8 cellular contexts compared by ENCODE assay signal in the genomic region with DNA sequence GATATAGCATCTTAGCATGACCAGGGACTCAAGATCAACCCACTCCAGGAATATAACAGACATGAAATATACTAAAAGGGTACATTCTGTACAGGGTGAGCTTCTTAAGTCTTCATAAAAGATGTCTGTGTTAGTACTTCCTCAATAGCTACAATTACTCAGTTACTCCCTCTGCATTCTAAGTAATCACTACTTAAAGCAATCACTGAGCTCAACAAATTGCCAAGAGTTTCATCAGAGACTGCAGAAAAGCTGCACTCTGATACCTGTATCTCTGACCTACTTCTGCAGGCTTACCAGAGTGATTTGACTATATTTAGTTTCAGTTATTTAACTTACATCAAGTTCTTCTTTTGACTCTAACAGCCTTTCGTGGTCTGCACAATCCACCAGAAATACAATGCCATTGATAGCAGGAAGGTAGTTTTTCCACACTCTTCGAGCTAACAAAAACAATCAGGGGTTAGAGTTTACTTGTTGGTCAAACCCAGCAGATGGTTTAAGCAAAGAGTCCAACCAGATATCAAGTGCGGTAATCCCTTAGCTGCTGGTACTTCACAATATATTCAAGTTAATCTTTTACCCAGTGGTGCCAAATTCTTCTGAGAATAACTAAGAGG. TPM values are rescaled to one million over a fixed set of nuclear protein-coding genes. Genes with fewer than 3 reads are reported as not detected.
DNase-seq lines count a peak whose midpoint lies in the region; ATAC-seq and TF ChIP-seq lines count a peak whose summit lies in the region.

No MANE protein-coding gene starts in this region.

- 80% methylated on average over 3 of the region's 3 CpGs for WGBS in thymus

- H3K4me1 Mint-ChIP-seq in activated naive CD8-positive, alpha-beta T cell treated with anti-CD3 and anti-CD28 coated beads, Interleukin-2, amount 50 U/mL, for 24 hours, result peaks cover 27% of the 10 kb centered on the region

- H3K36me3 Mint-ChIP-seq in activated naive CD8-positive, alpha-beta T cell treated with anti-CD3 and anti-CD28 coated beads, Interleukin-2, amount 50 U/mL, for 24 hours (ENCODE audit: low read depth), result peaks cover 50% of the 10 kb centered on the region

- H3K36me3 ChIP-seq in thymus (ENCODE audit: control insufficient read depth, insufficient read depth) (peaks cover 24% of the 10 kb centered on the region), A673 (ENCODE audit: insufficient read depth, low read length, poor library complexity, severe bottlenecking) (peaks cover 43% of the 10 kb centered on the region)

- peak overlapping the region; percentile 9 for H3K27ac Mint-ChIP-seq in activated naive CD8-positive, alpha-beta T cell treated with anti-CD3 and anti-CD28 coated beads, Interleukin-2, amount 50 U/mL, for 24 hours

- DNase-seq in left ventricle myocardium superior (no peak), cardiac septum (ENCODE audit: low spot score) (no peak), A673 (ENCODE audit: low spot score) (no peak), GDM1 (lab: John Stamatoyannopoulos, UW) (no peak), mesenteric fat pad (ENCODE audit: low spot score) (no peak)
- DNase-seq in activated naive CD8-positive, alpha-beta T cell treated with anti-CD3 and anti-CD28 coated beads, Interleukin-2, amount 50 U/mL, for 24 hours, result no peak

- H3K27me3 ChIP-seq in thymus (ENCODE audit: control insufficient read depth, insufficient read depth) (no peaks in the 10 kb centered on the region), A673 (replicated peaks; ENCODE audit: insufficient read depth, low read depth, low read length, poor library complexity) (no peaks in the 10 kb centered on the region)

- no peak overlapping the region for H3K4me3 ChIP-seq in thymus (ENCODE audit: low read length)
- no peak overlapping the region for H3K4me3 ChIP-seq in A673 (ENCODE audit: low read depth, low read length, poor library complexity, severe bottlenecking)

- BruUV-seq in A673 (replicated peaks; lab: Mats Ljungman, UMichigan), result no TSS peak

- POLR2A ChIA-PET in A673 (lab: Charles Lee; ENCODE audit: low non-redundant PET), result no interaction called here

- intact Hi-C loops in left ventricle myocardium superior (cut with micrococcal nuclease), result no loop called here
- intact Hi-C loops in cardiac septum (cut with DNase I), result no loop called here
- intact Hi-C loops in A673 (cut with micrococcal nuclease; ENCODE audit: unreplicated experiment), result no loop called here

- no peak for TF ChIP-seq CTCF in A673 (conservative IDR thresholded peaks at IDR 0.05; ENCODE audit: low read depth, low read length)

- ATAC-seq in left ventricle myocardium superior (peak; percentile 56), HG03135 (IDR thresholded peaks at IDR 0.05; ENCODE audit: unreplicated experiment) (peak; percentile 40)
- peak; percentile 15 for ATAC-seq in activated naive CD8-positive, alpha-beta T cell treated with anti-CD3 and anti-CD28 coated beads, Interleukin-2, amount 50 U/mL, for 24 hours

- CTCF ChIA-PET in A673 (lab: Charles Lee), result interaction anchor here (0.6 kb wide), 1 partner anchor 22 kb away, joined by 3 read pairs; no protein-coding TSS in a partner anchor

- H3K27ac ChIP-seq in thymus (ENCODE audit: low read depth), result peak overlapping the region; percentile 25
- no peak overlapping the region for H3K27ac ChIP-seq in A673 (ENCODE audit: low read depth, low read length, poor library complexity, severe bottlenecking)

- H3K9me3 ChIP-seq in thymus (ENCODE audit: control insufficient read depth) (no peaks in the 10 kb centered on the region), A673 (ENCODE audit: low read depth, low read length, poor library complexity, severe bottlenecking) (no peaks in the 10 kb centered on the region)

- no peaks in the 10 kb centered on the region for H3K27me3 Mint-ChIP-seq in activated naive CD8-positive, alpha-beta T cell treated with anti-CD3 and anti-CD28 coated beads, Interleukin-2, amount 50 U/mL, for 24 hours

- H3K4me3 Mint-ChIP-seq in activated naive CD8-positive, alpha-beta T cell treated with anti-CD3 and anti-CD28 coated beads, Interleukin-2, amount 50 U/mL, for 24 hours, result no peak overlapping the region

- no peaks in the 10 kb centered on the region for H3K9me3 Mint-ChIP-seq in activated naive CD8-positive, alpha-beta T cell treated with anti-CD3 and anti-CD28 coated beads, Interleukin-2, amount 50 U/mL, for 24 hours

- no peaks in the 10 kb centered on the region for H3K4me1 ChIP-seq in thymus (ENCODE audit: control insufficient read depth, insufficient read depth, low read length)
- no peaks in the 10 kb centered on the region for H3K4me1 ChIP-seq in A673 (ENCODE audit: insufficient read depth, low read length, poor library complexity, severe bottlenecking)

RNA-seq across cellular contexts. Expression of gene SAR1B, which starts 23.3 kb away (rescaled TPM):
- total RNA-seq in left ventricle myocardium superior (84.7 TPM), cardiac septum (85.9 TPM), A673 (2021) (52.4 and 53.6 TPM in 2 replicates), mesenteric fat pad (87.6 TPM)
- 27.2 TPM for polyA plus RNA-seq in thymus

RNA-seq across cellular contexts. Expression of gene SEC24A, which starts 39.2 kb away (rescaled TPM):
- total RNA-seq in left ventricle myocardium superior (6.8 TPM), cardiac septum (12.4 TPM), A673 (2021) (22.0 TPM in 2 replicates), mesenteric fat pad (34.2 TPM)
- polyA plus RNA-seq in thymus, result 6.4 TPM
